In the genomic region with DNA sequence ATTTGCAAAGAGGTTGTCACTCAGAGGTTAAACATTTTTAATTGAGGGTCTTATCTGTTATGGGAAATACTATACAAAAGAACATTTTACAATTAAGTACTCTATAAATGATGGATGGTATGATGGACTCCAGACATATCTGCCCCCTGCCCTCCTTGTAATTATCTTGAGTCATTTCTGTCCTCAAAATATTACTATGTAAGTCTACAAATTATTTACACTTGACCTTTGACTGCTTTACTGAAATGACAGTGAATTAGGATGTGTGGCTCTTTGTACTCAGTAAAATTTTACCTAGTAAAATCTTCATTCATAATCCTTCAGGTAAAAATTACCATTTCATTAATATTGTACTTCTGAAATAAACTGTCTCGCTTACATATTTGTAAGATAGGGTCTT, we compare ENCODE assay signal across 22 cellular contexts.
"Had no signal": no experiment of that assay in that cellular context is flagged by ENCODE, and none has a peak within 500 bp of the region (broad histone marks: within the 10 kb centered on the region; RNA-seq: fewer than 3 reads in every experiment).

No MANE protein-coding gene starts in this region.

- H3K27me3 ChIP-seq: dorsolateral prefrontal cortex, esophagus muscularis mucosa, foreskin keratinocyte, gastroesophageal sphincter, left lung had no signal

- H3K27ac Mint-ChIP-seq: mesothelial cell of epicardium had no signal

- H3K9me3 ChIP-seq: esophagus muscularis mucosa, gastroesophageal sphincter, heart right ventricle, left lung, lower lobe of right lung, mucosa of descending colon had no signal

- DNase-seq: dermis blood vessel endothelial cell; dorsolateral prefrontal cortex; effector CD4-positive, alpha-beta T cell; effector memory CD4-positive, alpha-beta T cell; foreskin keratinocyte; heart right ventricle; hippocampal formation; left cardiac atrium; left lung; left ventricle myocardium superior; lower lobe of right lung; mesenchymal stem cell; mucosa of descending colon had no signal

- FAIRE-seq: colon, endothelial cell of umbilical vein, frontal cortex, islet of Langerhans, keratinocyte had no signal

- H3K4me3 Mint-ChIP-seq: mesothelial cell of epicardium had no signal

- H3K4me3 ChIP-seq: coronary artery, dorsolateral prefrontal cortex, esophagus muscularis mucosa, gastroesophageal sphincter, heart right ventricle, left lung, lower lobe of right lung, mucosa of descending colon had no signal

- H3K4me1 ChIP-seq: foreskin keratinocyte had no signal

- H3K27ac ChIP-seq: coronary artery, dorsolateral prefrontal cortex, esophagus muscularis mucosa, foreskin keratinocyte, gastroesophageal sphincter, heart right ventricle, left lung, lower lobe of right lung had no signal

- ATAC-seq: foreskin keratinocyte, gastroesophageal sphincter, heart right ventricle, left cardiac atrium, left lung, left ventricle myocardium superior, lower lobe of right lung, mucosa of descending colon had no signal
